34 cellular contexts compared by ENCODE assay signal in the genomic region with DNA sequence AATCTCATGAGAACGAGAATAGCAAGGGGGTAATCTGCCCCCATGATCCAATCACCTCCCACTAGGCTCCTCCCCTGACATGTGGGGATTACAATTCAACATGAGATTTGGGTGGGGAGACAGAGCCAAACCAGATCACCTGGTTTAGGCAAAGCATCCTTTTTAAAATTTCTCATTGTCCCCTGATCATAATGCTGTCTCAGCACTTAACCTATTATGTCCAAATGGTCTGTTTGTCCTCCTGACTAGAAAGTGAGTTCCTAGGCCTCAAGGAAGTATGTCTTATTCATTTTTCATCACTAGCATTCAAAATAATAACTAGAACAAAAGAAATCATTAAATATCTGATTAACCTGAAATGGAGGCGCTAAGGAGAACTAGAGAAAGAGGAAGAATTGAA.
"Had no signal": no experiment of that assay in that cellular context is flagged by ENCODE, and none has a peak within 500 bp of the region (broad histone marks: within the 10 kb centered on the region; RNA-seq: fewer than 3 reads in every experiment).

No MANE protein-coding gene starts in this region.

- H3K9me3 Mint-ChIP-seq: activated CD4-positive, alpha-beta memory T cell treated with anti-CD3 and anti-CD28 coated beads, Interleukin-2, amount 10 ng/mL, durations not matched to agents 7 days and 5 days; activated CD4-positive, alpha-beta T cell treated with anti-CD3 and anti-CD28 coated beads, Interleukin-2, amount 10 ng/mL, durations not matched to agents 7 days and 5 days; activated naive CD4-positive, alpha-beta T cell treated with anti-CD3 and anti-CD28 coated beads, Interleukin-2, amount 10 ng/mL, durations not matched to agents 7 days and 5 days; activated naive CD4-positive, alpha-beta T cell treated with anti-CD3 and anti-CD28 coated beads, Interleukin-2, amount 50 U/mL, for 72 hours; activated T-cell treated with anti-CD3 and anti-CD28 coated beads, Interleukin-2, amount 50 U/mL, for 24 hours; activated T-cell treated with anti-CD3 and anti-CD28 coated beads, Interleukin-2, amount 50 U/mL, for 72 hours; dendritic cell treated with granulocyte-macrophage colony-stimulating factor and Interleukin-4, amounts not matched to agents 40 ng/mL and 50 ng/mL, for 4 days; T-cell; T-helper 1 cell treated with Interleukin-12 subunit alpha and Interleukin-12 subunit beta and Interleukin-4 antibody, amounts not matched to agents 30 μg/mL and 1 μg/mL, for 36 hours; T-helper 2 cell treated with Interferon-gamma antibody and Interleukin-4, amounts not matched to agents 5 μg/mL and 100 μg/mL, for 36 hours; WTC11 had no signal

- H3K27ac ChIP-seq: adrenal gland, body of pancreas, colonic mucosa, dorsolateral prefrontal cortex, esophagus muscularis mucosa, foreskin keratinocyte, gastrocnemius medialis, heart left ventricle had no signal

- H3K4me1 Mint-ChIP-seq: endodermal cell had no signal

- H3K27me3 ChIP-seq: adrenal gland, body of pancreas, colonic mucosa, dorsolateral prefrontal cortex, esophagus muscularis mucosa, foreskin keratinocyte, gastrocnemius medialis, heart left ventricle had no signal

- H3K4me3 Mint-ChIP-seq: activated CD4-positive, alpha-beta memory T cell treated with anti-CD3 and anti-CD28 coated beads, Interleukin-2, amount 10 ng/mL, durations not matched to agents 7 days and 5 days; activated CD4-positive, alpha-beta T cell treated with anti-CD3 and anti-CD28 coated beads, Interleukin-2, amount 10 ng/mL, durations not matched to agents 7 days and 5 days; activated naive CD4-positive, alpha-beta T cell treated with anti-CD3 and anti-CD28 coated beads, Interleukin-2, amount 10 ng/mL, durations not matched to agents 7 days and 5 days; activated T-cell treated with anti-CD3 and anti-CD28 coated beads, Interleukin-2, amount 50 U/mL, for 24 hours; activated T-cell treated with anti-CD3 and anti-CD28 coated beads, Interleukin-2, amount 50 U/mL, for 72 hours; dendritic cell treated with granulocyte-macrophage colony-stimulating factor and Interleukin-4, amounts not matched to agents 40 ng/mL and 50 ng/mL, for 4 days; endodermal cell; T-cell; T-helper 1 cell treated with Interleukin-12 subunit alpha and Interleukin-12 subunit beta and Interleukin-4 antibody, amounts not matched to agents 30 μg/mL and 1 μg/mL, for 36 hours; T-helper 2 cell treated with Interferon-gamma antibody and Interleukin-4, amounts not matched to agents 5 μg/mL and 100 μg/mL, for 36 hours; WTC11 had no signal

- H3K4me3 ChIP-seq: adrenal gland, body of pancreas, colonic mucosa, dorsolateral prefrontal cortex, esophagus muscularis mucosa, gastrocnemius medialis, heart left ventricle had no signal

- DNase-seq: activated CD4-positive, alpha-beta memory T cell treated with anti-CD3 and anti-CD28 coated beads, Interleukin-2, amount 10 ng/mL, durations not matched to agents 7 days and 5 days; activated CD4-positive, alpha-beta T cell treated with anti-CD3 and anti-CD28 coated beads for 1 hour; activated CD4-positive, alpha-beta T cell treated with anti-CD3 and anti-CD28 coated beads for 4 hours; activated CD4-positive, alpha-beta T cell treated with anti-CD3 and anti-CD28 coated beads, Interleukin-2, amount 10 ng/mL, durations not matched to agents 7 days and 5 days; activated CD4-positive, alpha-beta T cell treated with anti-CD3 and anti-CD28 coated beads, Interleukin-2, amount 50 U/mL, for 4 hours; activated CD8-positive, alpha-beta memory T cell treated with anti-CD3 and anti-CD28 coated beads, Interleukin-2, amount 50 U/mL, for 48 hours; activated gamma-delta T cell; activated naive CD4-positive, alpha-beta T cell; activated naive CD4-positive, alpha-beta T cell treated with anti-CD3 and anti-CD28 coated beads, Interleukin-2, amount 10 ng/mL, durations not matched to agents 7 days and 5 days; activated T-cell treated with anti-CD3 and anti-CD28 coated beads for 4 hours; activated T-cell treated with anti-CD3 and anti-CD28 coated beads, Interleukin-2, amount 50 U/mL, for 24 hours; activated T-cell treated with anti-CD3 and anti-CD28 coated beads, Interleukin-2, amount 50 U/mL, for 72 hours; adrenal gland; amygdala; aorta; body of pancreas; central memory CD4-positive, alpha-beta T cell; cerebellar nuclear complex; colonic mucosa; dorsolateral prefrontal cortex; effector memory CD4-positive, alpha-beta T cell; endodermal cell; foreskin keratinocyte; gastrocnemius medialis; glutamatergic neuron; heart left ventricle; T-cell; T1000 had no signal

- H3K9me3 ChIP-seq: adrenal gland, body of pancreas, colonic mucosa, esophagus muscularis mucosa, gastrocnemius medialis, heart left ventricle had no signal

- H3K4me1 ChIP-seq: adrenal gland, colonic mucosa, esophagus muscularis mucosa, foreskin keratinocyte, gastrocnemius medialis, heart left ventricle had no signal

- ATAC-seq: activated naive CD4-positive, alpha-beta T cell treated with anti-CD3 and anti-CD28 coated beads, Interleukin-2, amount 50 U/mL, for 72 hours; activated T-cell treated with anti-CD3 and anti-CD28 coated beads, Interleukin-2, amount 50 U/mL, for 72 hours; body of pancreas; foreskin keratinocyte; gastrocnemius medialis; heart left ventricle; T-cell; WTC11 had no signal

- H3K36me3 Mint-ChIP-seq: activated naive CD4-positive, alpha-beta T cell treated with anti-CD3 and anti-CD28 coated beads, Interleukin-2, amount 50 U/mL, for 72 hours; T-cell; WTC11 had no signal

- H3K36me3 ChIP-seq: adrenal gland, colonic mucosa, esophagus muscularis mucosa, gastrocnemius medialis, heart left ventricle had no signal

- H3K27ac Mint-ChIP-seq: activated CD4-positive, alpha-beta memory T cell treated with anti-CD3 and anti-CD28 coated beads, Interleukin-2, amount 10 ng/mL, durations not matched to agents 7 days and 5 days; activated CD4-positive, alpha-beta T cell treated with anti-CD3 and anti-CD28 coated beads, Interleukin-2, amount 10 ng/mL, durations not matched to agents 7 days and 5 days; activated naive CD4-positive, alpha-beta T cell treated with anti-CD3 and anti-CD28 coated beads, Interleukin-2, amount 10 ng/mL, durations not matched to agents 7 days and 5 days; activated naive CD4-positive, alpha-beta T cell treated with anti-CD3 and anti-CD28 coated beads, Interleukin-2, amount 50 U/mL, for 72 hours; activated T-cell treated with anti-CD3 and anti-CD28 coated beads, Interleukin-2, amount 50 U/mL, for 24 hours; activated T-cell treated with anti-CD3 and anti-CD28 coated beads, Interleukin-2, amount 50 U/mL, for 72 hours; dendritic cell treated with granulocyte-macrophage colony-stimulating factor and Interleukin-4, amounts not matched to agents 40 ng/mL and 50 ng/mL, for 4 days; endodermal cell; T-cell; T-helper 1 cell treated with Interleukin-12 subunit alpha and Interleukin-12 subunit beta and Interleukin-4 antibody, amounts not matched to agents 30 μg/mL and 1 μg/mL, for 36 hours; T-helper 2 cell treated with Interferon-gamma antibody and Interleukin-4, amounts not matched to agents 5 μg/mL and 100 μg/mL, for 36 hours; WTC11 had no signal
